Comparison of ENCODE assay signal across 17 cellular contexts in genomic region chr9:136658849-136659535, GRCh38. TPM values are rescaled to one million over a fixed set of nuclear protein-coding genes. Genes with fewer than 3 reads are reported as not detected.
DNase-seq lines count a peak whose midpoint lies in the region; ATAC-seq and TF ChIP-seq lines count a peak whose summit lies in the region.
"Had no signal": no experiment of that assay in that cellular context is flagged by ENCODE, and none has a peak within 500 bp of the region (broad histone marks: within the 10 kb centered on the region; RNA-seq: fewer than 3 reads in every experiment).

No MANE protein-coding gene starts in this region.

- POLR2A ChIA-PET in HEK293 (lab: Yijun Ruan, JAX): no interaction called here

- peak overlapping the region in 1 of 2 experiments; percentile 4 for H3K18ac ChIP-seq in mesenchymal stem cell (ENCODE audit: low read depth in 1 of 2, low read length in 2 of 2)

- no peak overlapping the region for H4K8ac ChIP-seq in mesenchymal stem cell (ENCODE audit: low read length)

- no peak for DNase-seq in coronary artery (ENCODE audit: low spot score)
- no peak for DNase-seq in mesenchymal stem cell
- DNase-seq in ovary: no peak
- DNase-seq in NK-92 (lab: John Stamatoyannopoulos, UW; ENCODE audit: unreplicated experiment): no peak
- no peak for DNase-seq in NCI-H446 treated with DMSO at 0.1 percent for 48 hours (lab: John Stamatoyannopoulos, UW)
- DNase-seq: activated CD4-positive, alpha-beta T cell treated with anti-CD3 and anti-CD28 coated beads, Interleukin-2, amount 50 U/mL, for 48 hours; C1 segment of cervical spinal cord; NCI-H1092; NCI-H510A treated with DMSO at 0.1 percent for 48 hours; stimulated activated CD4-positive, alpha-beta T cell treated with anti-CD3 and anti-CD28 coated beads, Interleukin-4, amount 100 ng/mL, for 24 hours; stimulated activated naive B cell treated with anti-CD40 and anti-IgM and Interleukin-4, amounts not matched to agents 10 μg/mL and 1 μg/mL and 100 μg/mL, for 72 hours; T-helper 9 cell had no signal

- WGBS in mesenchymal stem cell: 81% methylated on average over 37 of the region's 37 CpGs
- 39 to 44% (median 42%) methylated on average over 29 to 37 of the region's 37 CpGs for WGBS in ovary, 3 donors

- TF ChIP-seq POLR2A in ovary (IDR thresholded peaks at IDR 0.05): no peak

- TF ChIP-seq CTCF in HEK293 (tag by site-specific recombination; IDR thresholded peaks at IDR 0.05): no peak
- TF ChIP-seq CTCF in coronary artery (IDR thresholded peaks at IDR 0.05): no peak
- TF ChIP-seq CTCF in ovary (IDR thresholded peaks at IDR 0.05): no peak

- no peak for TF ChIP-seq EP300 in ovary (IDR thresholded peaks at IDR 0.05)

- H2BK15ac ChIP-seq in mesenchymal stem cell (ENCODE audit: low read depth, poor library complexity, severe bottlenecking): no peak overlapping the region

- H4K91ac ChIP-seq in mesenchymal stem cell (ENCODE audit: low read length): peak overlapping the region; percentile 70

- H3K23ac ChIP-seq in mesenchymal stem cell (ENCODE audit: low read length in 2 of 2): no peak overlapping the region

- no peak overlapping the region for H2AFZ ChIP-seq in mesenchymal stem cell (ENCODE audit: low read depth, low read length)

- intact Hi-C loops in ovary (cut with DNase I): no loop called here

- no peak overlapping the region for H3K4ac ChIP-seq in mesenchymal stem cell (ENCODE audit: low read depth in 1 of 2, low read length in 2 of 2)

- H3K4me3 ChIP-seq in BLaER1 (peak overlapping the region; percentile 69), HEK293 (ENCODE audit: low read depth, low read length) (no peak overlapping the region), coronary artery (peak overlapping the region; percentile 76), mesenchymal stem cell (ENCODE audit: insufficient read depth in 1 of 2, low read depth in 1 of 2, low read length in 2 of 2) (no peak overlapping the region), ovary (no peak overlapping the region)
- H3K4me3 ChIP-seq: HAP-1 had no signal

- H2BK120ac ChIP-seq in mesenchymal stem cell (ENCODE audit: low read depth, low read length): no peak overlapping the region

- H3K4me2 ChIP-seq in BLaER1: peak overlapping the region; percentile 99
- H3K4me2 ChIP-seq in mesenchymal stem cell (ENCODE audit: low read length, poor library complexity, severe bottlenecking): no peak overlapping the region

- H3K4me1 ChIP-seq in BLaER1 (peaks cover 99% of the 10 kb centered on the region), HEK293 (ENCODE audit: control insufficient read depth, insufficient read depth, low read length) (no peaks in the 10 kb centered on the region), mesenchymal stem cell (ENCODE audit: control insufficient read depth, insufficient read depth, low read depth, low read length) (peaks cover 17% of the 10 kb centered on the region), ovary (ENCODE audit: insufficient read depth) (no peaks in the 10 kb centered on the region)
- H3K4me1 ChIP-seq: HAP-1 had no signal

- no peak overlapping the region for H2BK5ac ChIP-seq in mesenchymal stem cell (ENCODE audit: low read depth, low read length, poor library complexity, severe bottlenecking)

- H3K79me1 ChIP-seq in mesenchymal stem cell (replicated peaks; ENCODE audit: low read length, poor library complexity, severe bottlenecking): no peaks in the 10 kb centered on the region

- no peak overlapping the region for H3K14ac ChIP-seq in mesenchymal stem cell (ENCODE audit: low read length in 2 of 2)

- H3K36me3 ChIP-seq in BLaER1 (0 out of 2 replicates have a peak, but pooled peaks cover 3% of the 10 kb centered on the region), HEK293 (ENCODE audit: control insufficient read depth in 2 of 2, insufficient read depth in 1 of 2, low read length in 2 of 2) (no peaks in the 10 kb centered on the region), mesenchymal stem cell (ENCODE audit: control insufficient read depth in 1 of 2, insufficient read depth in 2 of 2, low read depth in 1 of 2, low read length in 2 of 2) (no peaks in the 10 kb centered on the region), ovary (no peaks in the 10 kb centered on the region)
- H3K36me3 ChIP-seq: HAP-1 had no signal

- no peak overlapping the region for H2BK12ac ChIP-seq in mesenchymal stem cell (ENCODE audit: low read length in 2 of 2)

- no peaks in the 10 kb centered on the region for H3K9me3 ChIP-seq in BLaER1
- H3K9me3 ChIP-seq in HEK293 (ENCODE audit: control insufficient read depth, insufficient read depth, low read depth, low read length): no peaks in the 10 kb centered on the region
- no peaks in the 10 kb centered on the region for H3K9me3 ChIP-seq in mesenchymal stem cell (ENCODE audit: control insufficient read depth, low read length)
- H3K9me3 ChIP-seq in ovary: no peaks in the 10 kb centered on the region
- H3K9me3 ChIP-seq: HAP-1 had no signal

- ATAC-seq in esophagus mucosa: no peak

- CTCF ChIA-PET in HEK293 (lab: Yijun Ruan, JAX): interaction anchor here (1.0 kb wide), 1 partner anchor 15 kb away, joined by 3 read pairs; no protein-coding TSS in a partner anchor

- H4K20me1 ChIP-seq in BLaER1: peaks cover 4% of the 10 kb centered on the region

- H3K9ac ChIP-seq in BLaER1: peak overlapping the region; percentile 87
- no peak overlapping the region for H3K9ac ChIP-seq in mesenchymal stem cell (ENCODE audit: low read length)

- H3K27ac ChIP-seq in BLaER1 (peak overlapping the region; percentile 93), HEK293 (ENCODE audit: extremely low read depth, low read depth, low read length) (no peak overlapping the region), coronary artery (peak overlapping the region in 1 of 2 donors; percentile 72), mesenchymal stem cell (ENCODE audit: low read length, poor library complexity, severe bottlenecking) (no peak overlapping the region), ovary (no peak overlapping the region)

- H2AK5ac ChIP-seq in mesenchymal stem cell (ENCODE audit: low read length, severe bottlenecking): no peak overlapping the region

- H3K27me3 ChIP-seq in BLaER1 (peaks cover 23% of the 10 kb centered on the region; the same call in 1 of the 2 replicates), mesenchymal stem cell (ENCODE audit: control insufficient read depth in 1 of 2, insufficient read depth in 1 of 2, low read length in 2 of 2) (peaks cover 15 to 68% of the 10 kb centered on the region in 2 experiments), ovary (no peaks in the 10 kb centered on the region)

TF ChIP-seq in HEK293, 187 proteins besides CTCF, POLR2A, EP300 and RAD21:
- TF ChIP-seq SP2 (tag by site-specific recombination; IDR thresholded peaks at IDR 0.05): peak; percentile 18
- TF ChIP-seq ZNF146 (tag by site-specific recombination; IDR thresholded peaks at IDR 0.05): no peak

RNA-seq across cellular contexts. Expression of gene EGFL7, which starts 3.7 kb away (rescaled TPM):
- 29.0 TPM for polyA plus RNA-seq in mesenchymal stem cell (2013, experiment 1 of 2)
- polyA plus RNA-seq in mesenchymal stem cell (2013, experiment 2 of 2): 30.0 TPM
- total RNA-seq in ovary (100 to 1,000 TPM in 1 of 7 donors, 10 to 100 TPM in 6; 27.1 to 113 (median 43.4) TPM), esophagus mucosa (13.0 TPM)
- polyA plus RNA-seq in ovary: 100 to 1,000 TPM in 1 of 2 donors, under 1 TPM in 1; 0.18 to 105 TPM

RNA-seq across cellular contexts. Expression of gene AGPAT2, which starts 28.3 kb away (rescaled TPM):
- polyA plus RNA-seq in mesenchymal stem cell (2013, experiment 1 of 2): 38.4 TPM
- polyA plus RNA-seq in mesenchymal stem cell (2013, experiment 2 of 2): 36.4 TPM
- total RNA-seq in ovary (10 to 100 TPM; 14.4 to 40.9 (median 24.8) TPM), esophagus mucosa (91.7 TPM)
- polyA plus RNA-seq in ovary: 10 to 100 TPM in 1 of 2 donors, 1 to 10 TPM in 1; 6.1 to 23.9 TPM

RNA-seq across cellular contexts. Expression of gene DIPK1B, which starts 53.4 kb away (rescaled TPM):
- polyA plus RNA-seq in mesenchymal stem cell (2013, experiment 1 of 2): 5.0 TPM
- polyA plus RNA-seq in mesenchymal stem cell (2013, experiment 2 of 2): 4.6 TPM
- total RNA-seq in ovary (10 to 100 TPM in 5 of 7 donors, 1 to 10 TPM in 2; 5.2 to 23.4 (median 13.1) TPM), esophagus mucosa (0.76 TPM)
- 10 to 100 TPM in 1 of 2 donors, 1 to 10 TPM in 1; 2.9 to 15.0 TPM for polyA plus RNA-seq in ovary
- total RNA-seq: RPMI7951 had no signal

Comparison
In these comparisons a context has a peak if more than half of its experiments do, and no peak if none do; other contexts are left out.
1. H3K4me3 ChIP-seq: peak in BLaER1 (single experiment) and coronary artery (single experiment); none in HEK293 (single experiment), mesenchymal stem cell (0 of 2) and ovary (single experiment).